In genomic region chr18:7754258-7754657, GRCh38 we compare ENCODE assay signal across 24 cellular contexts.
DNase-seq lines count a peak whose midpoint lies in the region; ATAC-seq, FAIRE-seq and TF ChIP-seq lines count a peak whose summit lies in the region.
"Had no signal": no experiment of that assay in that cellular context is flagged by ENCODE, and none has a peak within 500 bp of the region (broad histone marks: within the 10 kb centered on the region; RNA-seq: fewer than 3 reads in every experiment).

No MANE protein-coding gene starts in this region.

- FAIRE-seq in urothelium cell line (lab: Jason Lieb, UNC) (peak; percentile 89), GM19239 (lab: Jason Lieb, UNC) (no peak)
- FAIRE-seq: endometrium, islet of Langerhans had no signal

- H3K9me3 ChIP-seq in left ventricle myocardium inferior (replicated peaks) (no peaks in the 10 kb centered on the region), mesodermal cell (ENCODE audit: control insufficient read depth, low read length) (no peaks in the 10 kb centered on the region)
- H3K9me3 ChIP-seq: gastroesophageal sphincter, vagina had no signal

- H3K4me3 ChIP-seq in left ventricle myocardium inferior (no peak overlapping the region), mesodermal cell (ENCODE audit: extremely low read depth, insufficient read depth, low read length, poor library complexity, severe bottlenecking) (no peak overlapping the region)
- H3K4me3 ChIP-seq: gastroesophageal sphincter, lung, skin epidermis, vagina had no signal

- no peaks in the 10 kb centered on the region for H3K36me3 ChIP-seq in left ventricle myocardium inferior
- no peaks in the 10 kb centered on the region for H3K36me3 ChIP-seq in mesodermal cell (ENCODE audit: control insufficient read depth, insufficient read depth, low read length)
- H3K36me3 ChIP-seq: gastroesophageal sphincter, vagina had no signal

- no peak for ATAC-seq in Right ventricle myocardium inferior
- no peak for ATAC-seq in GM18505 (IDR thresholded peaks at IDR 0.05; ENCODE audit: unreplicated experiment)
- ATAC-seq in activated CD4-positive, alpha-beta T cell treated with anti-CD3 and anti-CD28 coated beads for 36 hours: no peak
- ATAC-seq: activated T-cell treated with anti-CD3 and anti-CD28 coated beads, Interleukin-2, amount 50 U/mL, for 72 hours had no signal

- no peaks in the 10 kb centered on the region for H3K27me3 Mint-ChIP-seq in activated CD4-positive, alpha-beta T cell treated with anti-CD3 and anti-CD28 coated beads for 36 hours
- H3K27me3 Mint-ChIP-seq: activated CD4-positive, alpha-beta T cell treated with anti-CD3 and anti-CD28 coated beads, Interleukin-2, amount 10 ng/mL, durations not matched to agents 24 days and 14 days; activated naive CD4-positive, alpha-beta T cell treated with anti-CD3 and anti-CD28 coated beads, Interleukin-2, amount 10 ng/mL, durations not matched to agents 7 days and 5 days had no signal

- H3K36me3 Mint-ChIP-seq in activated CD4-positive, alpha-beta T cell treated with anti-CD3 and anti-CD28 coated beads for 36 hours (ENCODE audit: low read depth): no peaks in the 10 kb centered on the region
- H3K36me3 Mint-ChIP-seq: activated naive CD4-positive, alpha-beta T cell treated with anti-CD3 and anti-CD28 coated beads, Interleukin-2, amount 10 ng/mL, durations not matched to agents 7 days and 5 days; CD14-positive monocyte had no signal

- H3K4me1 ChIP-seq in left ventricle myocardium inferior: peaks cover 92% of the 10 kb centered on the region
- peaks cover 18% of the 10 kb centered on the region for H3K4me1 ChIP-seq in mesodermal cell (ENCODE audit: control insufficient read depth, insufficient read depth, low read length, poor library complexity, severe bottlenecking)

- CTCF ChIA-PET in activated CD4-positive, alpha-beta T cell treated with anti-CD3 and anti-CD28 coated beads for 36 hours (lab: Charles Lee): no interaction called here

- TF ChIP-seq POLR2A in GM18505 (IDR thresholded peaks at IDR 0.05; ENCODE audit: borderline replicate concordance, extremely low read depth, insufficient read depth, insufficient read length): no peak

- no peak for TF ChIP-seq CTCF in left ventricle myocardium inferior (IDR thresholded peaks at IDR 0.05; ENCODE audit: borderline replicate concordance)

- POLR2A ChIA-PET in activated CD4-positive, alpha-beta T cell treated with anti-CD3 and anti-CD28 coated beads for 36 hours (lab: Charles Lee): no interaction called here

- H3K9me3 Mint-ChIP-seq in activated CD4-positive, alpha-beta T cell treated with anti-CD3 and anti-CD28 coated beads for 36 hours (ENCODE audit: low read depth): no peaks in the 10 kb centered on the region
- H3K9me3 Mint-ChIP-seq: activated CD4-positive, alpha-beta T cell treated with anti-CD3 and anti-CD28 coated beads, Interleukin-2, amount 10 ng/mL, durations not matched to agents 24 days and 14 days had no signal

- no CpG with 5 or more reads among the region's 1 CpG for WGBS in mesodermal cell (ENCODE audit: insufficient coverage in 2 of 2), 2 experiments

- peaks cover 3% of the 10 kb centered on the region for H3K4me1 Mint-ChIP-seq in activated CD4-positive, alpha-beta T cell treated with anti-CD3 and anti-CD28 coated beads for 36 hours
- H3K4me1 Mint-ChIP-seq: activated CD4-positive, alpha-beta T cell treated with anti-CD3 and anti-CD28 coated beads, Interleukin-2, amount 10 ng/mL, durations not matched to agents 24 days and 14 days; activated naive CD4-positive, alpha-beta T cell treated with anti-CD3 and anti-CD28 coated beads, Interleukin-2, amount 10 ng/mL, durations not matched to agents 7 days and 5 days; CD14-positive monocyte had no signal

- H3K27ac ChIP-seq in left ventricle myocardium inferior (replicated peaks) (peak overlapping the region; percentile 74), mesodermal cell (ENCODE audit: low read depth, low read length, severe bottlenecking) (peak overlapping the region; percentile 20)
- H3K27ac ChIP-seq: skin epidermis, vagina had no signal

- no peak overlapping the region for H3K4me3 Mint-ChIP-seq in activated CD4-positive, alpha-beta T cell treated with anti-CD3 and anti-CD28 coated beads for 36 hours
- H3K4me3 Mint-ChIP-seq: activated CD4-positive, alpha-beta T cell treated with anti-CD3 and anti-CD28 coated beads, Interleukin-2, amount 10 ng/mL, durations not matched to agents 24 days and 14 days; activated naive CD4-positive, alpha-beta T cell treated with anti-CD3 and anti-CD28 coated beads, Interleukin-2, amount 10 ng/mL, durations not matched to agents 7 days and 5 days; activated T-cell treated with anti-CD3 and anti-CD28 coated beads, Interleukin-2, amount 50 U/mL, for 72 hours; CD14-positive monocyte; T-helper 2 cell treated with Interferon-gamma antibody and Interleukin-4, amounts not matched to agents 5 μg/mL and 100 μg/mL, for 36 hours had no signal

- no peak overlapping the region for H3K27ac Mint-ChIP-seq in activated CD4-positive, alpha-beta T cell treated with anti-CD3 and anti-CD28 coated beads for 36 hours
- H3K27ac Mint-ChIP-seq: activated CD4-positive, alpha-beta T cell treated with anti-CD3 and anti-CD28 coated beads, Interleukin-2, amount 10 ng/mL, durations not matched to agents 24 days and 14 days; activated naive CD4-positive, alpha-beta T cell treated with anti-CD3 and anti-CD28 coated beads, Interleukin-2, amount 10 ng/mL, durations not matched to agents 7 days and 5 days; activated T-cell treated with anti-CD3 and anti-CD28 coated beads, Interleukin-2, amount 50 U/mL, for 72 hours; CD14-positive monocyte; T-helper 2 cell treated with Interferon-gamma antibody and Interleukin-4, amounts not matched to agents 5 μg/mL and 100 μg/mL, for 36 hours had no signal

- H3K27me3 ChIP-seq in left ventricle myocardium inferior (ENCODE audit: low read depth): no peaks in the 10 kb centered on the region
- H3K27me3 ChIP-seq: gastroesophageal sphincter, vagina had no signal

- no peak for DNase-seq in left ventricle myocardium inferior
- no peak for DNase-seq in Right ventricle myocardium inferior (ENCODE audit: missing footprints)
- DNase-seq in NCI-H345 (lab: John Stamatoyannopoulos, UW): peak; percentile 16
- DNase-seq in urothelium cell line (ENCODE audit: low spot score): no peak
- DNase-seq in GM19239 (ENCODE audit: insufficient read length, low spot score): no peak
- no peak for DNase-seq in activated CD4-positive, alpha-beta T cell treated with anti-CD3 and anti-CD28 coated beads for 36 hours
- DNase-seq: activated CD4-positive, alpha-beta T cell treated with anti-CD3 and anti-CD28 coated beads, Interleukin-2, amount 10 ng/mL, durations not matched to agents 24 days and 14 days; activated naive CD4-positive, alpha-beta T cell treated with anti-CD3 and anti-CD28 coated beads, Interleukin-2, amount 10 ng/mL, durations not matched to agents 7 days and 5 days; activated T-cell treated with anti-CD3 and anti-CD28 coated beads, Interleukin-2, amount 50 U/mL, for 72 hours; cortex of kidney; NCI-H82; OCI-M1; stimulated activated CD4-positive, alpha-beta T cell treated with anti-CD3 and anti-CD28 coated beads, Interleukin-2, amount 100 ng/mL, for 24 hours; substantia nigra had no signal

- intact Hi-C loops in left ventricle myocardium inferior (cut with micrococcal nuclease) (no loop called here), Right ventricle myocardium inferior (cut with DNase I) (loop anchor here (5.0 to 10.0 kb wide), 4 partner anchors 61 to 482 kb away; partner anchors contain the start of gene PTPRM)
- intact Hi-C loops in activated CD4-positive, alpha-beta T cell treated with anti-CD3 and anti-CD28 coated beads for 36 hours (cut with DNase I, micrococcal nuclease): no loop called here
